ENCODE assay signal across 1 cellular context in the genomic region with DNA sequence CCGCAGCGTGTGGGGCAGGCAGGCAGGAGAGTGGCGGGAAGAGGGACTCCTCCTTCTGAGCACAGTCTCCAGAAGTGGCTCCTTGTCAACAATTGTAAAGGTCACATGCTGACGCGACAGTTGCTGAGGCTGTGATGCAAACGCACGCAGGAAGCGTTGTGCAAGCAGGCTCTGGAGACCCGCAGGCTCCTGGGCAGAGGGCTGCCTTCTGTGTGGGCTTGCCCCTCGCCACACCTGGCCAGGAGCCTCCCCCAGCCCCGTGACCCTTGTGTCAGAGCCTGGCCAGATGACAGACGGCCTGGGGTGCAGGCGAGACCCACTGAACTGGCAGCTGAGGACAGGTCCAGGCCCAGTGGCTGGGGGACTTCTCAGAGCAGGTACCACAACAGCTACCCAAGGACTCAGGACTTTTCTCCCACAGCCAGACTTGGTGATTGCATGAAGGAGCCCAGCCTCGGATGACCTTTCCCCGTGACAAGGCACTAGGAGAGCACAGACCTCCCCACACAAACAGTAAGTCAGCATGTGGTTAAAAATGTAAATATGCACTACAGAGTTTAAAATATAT.
TF ChIP-seq lines count a peak whose summit lies in the region.

No MANE protein-coding gene starts in this region.

TF ChIP-seq in K562, 482 proteins besides CTCF, POLR2A, EP300 and RAD21 (continued from another document and continues in another):
- TF ChIP-seq, protein P1, sequence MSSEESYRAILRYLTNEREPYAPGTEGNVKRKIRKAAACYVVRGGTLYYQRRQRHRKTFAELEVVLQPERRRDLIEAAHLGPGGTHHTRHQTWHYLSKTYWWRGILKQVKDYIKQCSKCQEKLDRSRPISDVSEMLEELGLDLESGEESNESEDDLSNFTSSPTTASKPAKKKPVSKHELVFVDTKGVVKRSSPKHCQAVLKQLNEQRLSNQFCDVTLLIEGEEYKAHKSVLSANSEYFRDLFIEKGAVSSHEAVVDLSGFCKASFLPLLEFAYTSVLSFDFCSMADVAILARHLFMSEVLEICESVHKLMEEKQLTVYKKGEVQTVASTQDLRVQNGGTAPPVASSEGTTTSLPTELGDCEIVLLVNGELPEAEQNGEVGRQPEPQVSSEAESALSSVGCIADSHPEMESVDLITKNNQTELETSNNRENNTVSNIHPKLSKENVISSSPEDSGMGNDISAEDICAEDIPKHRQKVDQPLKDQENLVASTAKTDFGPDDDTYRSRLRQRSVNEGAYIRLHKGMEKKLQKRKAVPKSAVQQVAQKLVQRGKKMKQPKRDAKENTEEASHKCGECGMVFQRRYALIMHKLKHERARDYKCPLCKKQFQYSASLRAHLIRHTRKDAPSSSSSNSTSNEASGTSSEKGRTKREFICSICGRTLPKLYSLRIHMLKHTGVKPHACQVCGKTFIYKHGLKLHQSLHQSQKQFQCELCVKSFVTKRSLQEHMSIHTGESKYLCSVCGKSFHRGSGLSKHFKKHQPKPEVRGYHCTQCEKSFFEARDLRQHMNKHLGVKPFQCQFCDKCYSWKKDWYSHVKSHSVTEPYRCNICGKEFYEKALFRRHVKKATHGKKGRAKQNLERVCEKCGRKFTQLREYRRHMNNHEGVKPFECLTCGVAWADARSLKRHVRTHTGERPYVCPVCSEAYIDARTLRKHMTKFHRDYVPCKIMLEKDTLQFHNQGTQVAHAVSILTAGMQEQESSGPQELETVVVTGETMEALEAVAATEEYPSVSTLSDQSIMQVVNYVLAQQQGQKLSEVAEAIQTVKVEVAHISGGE (CRISPR knock-in tag; IDR thresholded peaks at IDR 0.05) = 0 out of 6 replicates have a peak, but pooled peaks of 1 of the 3 experiments have one; percentile 9
- TF ChIP-seq SIN3B (IDR thresholded peaks at IDR 0.05; ENCODE audit: low read depth) = no peak
- peak; percentile 23; the same call in 1 of the 2 replicates for TF ChIP-seq ZNF165 (CRISPR knock-in tag; IDR thresholded peaks at IDR 0.05; ENCODE audit: borderline replicate concordance)
- TF ChIP-seq SMAD1 (IDR thresholded peaks at IDR 0.05; ENCODE audit: low read depth, low read length, partially characterized antibody) = no peak
- no peak for TF ChIP-seq SRSF9 (IDR thresholded peaks at IDR 0.05; ENCODE audit: borderline replicate concordance, low read depth, low read length)
- TF ChIP-seq POLR2G (IDR thresholded peaks at IDR 0.05; ENCODE audit: low read depth, low read length) = peak; percentile 49
- TF ChIP-seq, protein P2, sequence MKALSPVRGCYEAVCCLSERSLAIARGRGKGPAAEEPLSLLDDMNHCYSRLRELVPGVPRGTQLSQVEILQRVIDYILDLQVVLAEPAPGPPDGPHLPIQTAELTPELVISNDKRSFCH (CRISPR knock-in tag; IDR thresholded peaks at IDR 0.05) = no peak
- TF ChIP-seq, protein P2 (tag; IDR thresholded peaks at IDR 0.05) = peak; percentile 96
- TF ChIP-seq, protein P3, sequence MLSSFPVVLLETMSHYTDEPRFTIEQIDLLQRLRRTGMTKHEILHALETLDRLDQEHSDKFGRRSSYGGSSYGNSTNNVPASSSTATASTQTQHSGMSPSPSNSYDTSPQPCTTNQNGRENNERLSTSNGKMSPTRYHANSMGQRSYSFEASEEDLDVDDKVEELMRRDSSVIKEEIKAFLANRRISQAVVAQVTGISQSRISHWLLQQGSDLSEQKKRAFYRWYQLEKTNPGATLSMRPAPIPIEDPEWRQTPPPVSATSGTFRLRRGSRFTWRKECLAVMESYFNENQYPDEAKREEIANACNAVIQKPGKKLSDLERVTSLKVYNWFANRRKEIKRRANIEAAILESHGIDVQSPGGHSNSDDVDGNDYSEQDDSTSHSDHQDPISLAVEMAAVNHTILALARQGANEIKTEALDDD (IDR thresholded peaks at IDR 0.05) = no peak
- TF ChIP-seq RCOR1 (IDR thresholded peaks at IDR 0.05; ENCODE audit: borderline replicate concordance in 1 of 2, low read depth in 2 of 2, low read length in 2 of 2) = no peak
- TF ChIP-seq, protein P4, sequence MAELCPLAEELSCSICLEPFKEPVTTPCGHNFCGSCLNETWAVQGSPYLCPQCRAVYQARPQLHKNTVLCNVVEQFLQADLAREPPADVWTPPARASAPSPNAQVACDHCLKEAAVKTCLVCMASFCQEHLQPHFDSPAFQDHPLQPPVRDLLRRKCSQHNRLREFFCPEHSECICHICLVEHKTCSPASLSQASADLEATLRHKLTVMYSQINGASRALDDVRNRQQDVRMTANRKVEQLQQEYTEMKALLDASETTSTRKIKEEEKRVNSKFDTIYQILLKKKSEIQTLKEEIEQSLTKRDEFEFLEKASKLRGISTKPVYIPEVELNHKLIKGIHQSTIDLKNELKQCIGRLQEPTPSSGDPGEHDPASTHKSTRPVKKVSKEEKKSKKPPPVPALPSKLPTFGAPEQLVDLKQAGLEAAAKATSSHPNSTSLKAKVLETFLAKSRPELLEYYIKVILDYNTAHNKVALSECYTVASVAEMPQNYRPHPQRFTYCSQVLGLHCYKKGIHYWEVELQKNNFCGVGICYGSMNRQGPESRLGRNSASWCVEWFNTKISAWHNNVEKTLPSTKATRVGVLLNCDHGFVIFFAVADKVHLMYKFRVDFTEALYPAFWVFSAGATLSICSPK (IDR thresholded peaks at IDR 0.05; ENCODE audit: borderline replicate concordance) = no peak
- no peak for TF ChIP-seq STAG1 (CRISPR knock-in tag; IDR thresholded peaks at IDR 0.05; ENCODE audit: borderline replicate concordance)
- TF ChIP-seq, protein P5, sequence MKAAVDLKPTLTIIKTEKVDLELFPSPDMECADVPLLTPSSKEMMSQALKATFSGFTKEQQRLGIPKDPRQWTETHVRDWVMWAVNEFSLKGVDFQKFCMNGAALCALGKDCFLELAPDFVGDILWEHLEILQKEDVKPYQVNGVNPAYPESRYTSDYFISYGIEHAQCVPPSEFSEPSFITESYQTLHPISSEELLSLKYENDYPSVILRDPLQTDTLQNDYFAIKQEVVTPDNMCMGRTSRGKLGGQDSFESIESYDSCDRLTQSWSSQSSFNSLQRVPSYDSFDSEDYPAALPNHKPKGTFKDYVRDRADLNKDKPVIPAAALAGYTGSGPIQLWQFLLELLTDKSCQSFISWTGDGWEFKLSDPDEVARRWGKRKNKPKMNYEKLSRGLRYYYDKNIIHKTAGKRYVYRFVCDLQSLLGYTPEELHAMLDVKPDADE (conservative IDR thresholded peaks at IDR 0.05; ENCODE audit: control insufficient read depth, low read depth, low read length) = no peak
- TF ChIP-seq, protein P6, sequence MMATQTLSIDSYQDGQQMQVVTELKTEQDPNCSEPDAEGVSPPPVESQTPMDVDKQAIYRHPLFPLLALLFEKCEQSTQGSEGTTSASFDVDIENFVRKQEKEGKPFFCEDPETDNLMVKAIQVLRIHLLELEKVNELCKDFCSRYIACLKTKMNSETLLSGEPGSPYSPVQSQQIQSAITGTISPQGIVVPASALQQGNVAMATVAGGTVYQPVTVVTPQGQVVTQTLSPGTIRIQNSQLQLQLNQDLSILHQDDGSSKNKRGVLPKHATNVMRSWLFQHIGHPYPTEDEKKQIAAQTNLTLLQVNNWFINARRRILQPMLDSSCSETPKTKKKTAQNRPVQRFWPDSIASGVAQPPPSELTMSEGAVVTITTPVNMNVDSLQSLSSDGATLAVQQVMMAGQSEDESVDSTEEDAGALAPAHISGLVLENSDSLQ (IDR thresholded peaks at IDR 0.05) = peak; percentile 47; the same call in 1 of the 2 replicates
- no peak for TF ChIP-seq TRIM24 (IDR thresholded peaks at IDR 0.05)
- no peak for TF ChIP-seq BACH1 (tag; IDR thresholded peaks at IDR 0.05)
- no peak for TF ChIP-seq MYBL2 (IDR thresholded peaks at IDR 0.05; ENCODE audit: low read depth)
- no peak for TF ChIP-seq MYBL2 (CRISPR knock-in tag; IDR thresholded peaks at IDR 0.05; ENCODE audit: borderline replicate concordance)
- no peak for TF ChIP-seq ZBTB8A (IDR thresholded peaks at IDR 0.05; ENCODE audit: partially characterized antibody)
- TF ChIP-seq, protein P7, sequence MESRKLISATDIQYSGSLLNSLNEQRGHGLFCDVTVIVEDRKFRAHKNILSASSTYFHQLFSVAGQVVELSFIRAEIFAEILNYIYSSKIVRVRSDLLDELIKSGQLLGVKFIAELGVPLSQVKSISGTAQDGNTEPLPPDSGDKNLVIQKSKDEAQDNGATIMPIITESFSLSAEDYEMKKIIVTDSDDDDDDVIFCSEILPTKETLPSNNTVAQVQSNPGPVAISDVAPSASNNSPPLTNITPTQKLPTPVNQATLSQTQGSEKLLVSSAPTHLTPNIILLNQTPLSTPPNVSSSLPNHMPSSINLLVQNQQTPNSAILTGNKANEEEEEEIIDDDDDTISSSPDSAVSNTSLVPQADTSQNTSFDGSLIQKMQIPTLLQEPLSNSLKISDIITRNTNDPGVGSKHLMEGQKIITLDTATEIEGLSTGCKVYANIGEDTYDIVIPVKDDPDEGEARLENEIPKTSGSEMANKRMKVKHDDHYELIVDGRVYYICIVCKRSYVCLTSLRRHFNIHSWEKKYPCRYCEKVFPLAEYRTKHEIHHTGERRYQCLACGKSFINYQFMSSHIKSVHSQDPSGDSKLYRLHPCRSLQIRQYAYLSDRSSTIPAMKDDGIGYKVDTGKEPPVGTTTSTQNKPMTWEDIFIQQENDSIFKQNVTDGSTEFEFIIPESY (CRISPR knock-in tag; IDR thresholded peaks at IDR 0.05) = peak; percentile 54; the same call in 1 of the 2 replicates
- TF ChIP-seq, protein P8, sequence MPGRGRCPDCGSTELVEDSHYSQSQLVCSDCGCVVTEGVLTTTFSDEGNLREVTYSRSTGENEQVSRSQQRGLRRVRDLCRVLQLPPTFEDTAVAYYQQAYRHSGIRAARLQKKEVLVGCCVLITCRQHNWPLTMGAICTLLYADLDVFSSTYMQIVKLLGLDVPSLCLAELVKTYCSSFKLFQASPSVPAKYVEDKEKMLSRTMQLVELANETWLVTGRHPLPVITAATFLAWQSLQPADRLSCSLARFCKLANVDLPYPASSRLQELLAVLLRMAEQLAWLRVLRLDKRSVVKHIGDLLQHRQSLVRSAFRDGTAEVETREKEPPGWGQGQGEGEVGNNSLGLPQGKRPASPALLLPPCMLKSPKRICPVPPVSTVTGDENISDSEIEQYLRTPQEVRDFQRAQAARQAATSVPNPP (IDR thresholded peaks at IDR 0.05; ENCODE audit: borderline replicate concordance, insufficient read depth, insufficient read length) = no peak
- no peak for TF ChIP-seq CCNT2 (IDR thresholded peaks at IDR 0.05; ENCODE audit: borderline replicate concordance, extremely low read depth, insufficient read length, low read depth, low read length)
- TF ChIP-seq, protein P9, sequence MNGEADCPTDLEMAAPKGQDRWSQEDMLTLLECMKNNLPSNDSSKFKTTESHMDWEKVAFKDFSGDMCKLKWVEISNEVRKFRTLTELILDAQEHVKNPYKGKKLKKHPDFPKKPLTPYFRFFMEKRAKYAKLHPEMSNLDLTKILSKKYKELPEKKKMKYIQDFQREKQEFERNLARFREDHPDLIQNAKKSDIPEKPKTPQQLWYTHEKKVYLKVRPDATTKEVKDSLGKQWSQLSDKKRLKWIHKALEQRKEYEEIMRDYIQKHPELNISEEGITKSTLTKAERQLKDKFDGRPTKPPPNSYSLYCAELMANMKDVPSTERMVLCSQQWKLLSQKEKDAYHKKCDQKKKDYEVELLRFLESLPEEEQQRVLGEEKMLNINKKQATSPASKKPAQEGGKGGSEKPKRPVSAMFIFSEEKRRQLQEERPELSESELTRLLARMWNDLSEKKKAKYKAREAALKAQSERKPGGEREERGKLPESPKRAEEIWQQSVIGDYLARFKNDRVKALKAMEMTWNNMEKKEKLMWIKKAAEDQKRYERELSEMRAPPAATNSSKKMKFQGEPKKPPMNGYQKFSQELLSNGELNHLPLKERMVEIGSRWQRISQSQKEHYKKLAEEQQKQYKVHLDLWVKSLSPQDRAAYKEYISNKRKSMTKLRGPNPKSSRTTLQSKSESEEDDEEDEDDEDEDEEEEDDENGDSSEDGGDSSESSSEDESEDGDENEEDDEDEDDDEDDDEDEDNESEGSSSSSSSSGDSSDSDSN (IDR thresholded peaks at IDR 0.05; ENCODE audit: borderline replicate concordance in 1 of 2, low read depth in 2 of 2, low read length in 2 of 2) = 0 out of 4 replicates have a peak, but pooled peaks of 1 of the 2 experiments have one; percentile 16
- TF ChIP-seq MBD2 (IDR thresholded peaks at IDR 0.05; ENCODE audit: borderline replicate concordance, low read depth) = 0 out of 2 replicates have a peak, but pooled peaks have one; percentile 21
- no peak for TF ChIP-seq NONO (IDR thresholded peaks at IDR 0.05; ENCODE audit: low read depth in 2 of 2, low read length in 1 of 2)
- TF ChIP-seq, protein P10, sequence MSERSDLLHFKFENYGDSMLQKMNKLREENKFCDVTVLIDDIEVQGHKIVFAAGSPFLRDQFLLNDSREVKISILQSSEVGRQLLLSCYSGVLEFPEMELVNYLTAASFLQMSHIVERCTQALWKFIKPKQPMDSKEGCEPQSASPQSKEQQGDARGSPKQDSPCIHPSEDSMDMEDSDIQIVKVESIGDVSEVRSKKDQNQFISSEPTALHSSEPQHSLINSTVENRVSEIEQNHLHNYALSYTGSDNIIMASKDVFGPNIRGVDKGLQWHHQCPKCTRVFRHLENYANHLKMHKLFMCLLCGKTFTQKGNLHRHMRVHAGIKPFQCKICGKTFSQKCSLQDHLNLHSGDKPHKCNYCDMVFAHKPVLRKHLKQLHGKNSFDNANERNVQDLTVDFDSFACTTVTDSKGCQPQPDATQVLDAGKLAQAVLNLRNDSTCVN (CRISPR knock-in tag; IDR thresholded peaks at IDR 0.05) = no peak
- 0 out of 2 replicates have a peak, but pooled peaks have one; percentile 8 for TF ChIP-seq PTRF (tag; IDR thresholded peaks at IDR 0.05)
- TF ChIP-seq, protein P11, sequence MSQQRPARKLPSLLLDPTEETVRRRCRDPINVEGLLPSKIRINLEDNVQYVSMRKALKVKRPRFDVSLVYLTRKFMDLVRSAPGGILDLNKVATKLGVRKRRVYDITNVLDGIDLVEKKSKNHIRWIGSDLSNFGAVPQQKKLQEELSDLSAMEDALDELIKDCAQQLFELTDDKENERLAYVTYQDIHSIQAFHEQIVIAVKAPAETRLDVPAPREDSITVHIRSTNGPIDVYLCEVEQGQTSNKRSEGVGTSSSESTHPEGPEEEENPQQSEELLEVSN (IDR thresholded peaks at IDR 0.05; ENCODE audit: borderline replicate concordance in 1 of 2, extremely low read depth in 1 of 2, insufficient read depth in 1 of 2, insufficient read length in 1 of 2, low read depth in 1 of 2, low read length in 1 of 2, poor library complexity in 1 of 2, severe bottlenecking in 1 of 2) = peak in 1 of 2 experiments; percentile 32
- TF ChIP-seq, protein P12, sequence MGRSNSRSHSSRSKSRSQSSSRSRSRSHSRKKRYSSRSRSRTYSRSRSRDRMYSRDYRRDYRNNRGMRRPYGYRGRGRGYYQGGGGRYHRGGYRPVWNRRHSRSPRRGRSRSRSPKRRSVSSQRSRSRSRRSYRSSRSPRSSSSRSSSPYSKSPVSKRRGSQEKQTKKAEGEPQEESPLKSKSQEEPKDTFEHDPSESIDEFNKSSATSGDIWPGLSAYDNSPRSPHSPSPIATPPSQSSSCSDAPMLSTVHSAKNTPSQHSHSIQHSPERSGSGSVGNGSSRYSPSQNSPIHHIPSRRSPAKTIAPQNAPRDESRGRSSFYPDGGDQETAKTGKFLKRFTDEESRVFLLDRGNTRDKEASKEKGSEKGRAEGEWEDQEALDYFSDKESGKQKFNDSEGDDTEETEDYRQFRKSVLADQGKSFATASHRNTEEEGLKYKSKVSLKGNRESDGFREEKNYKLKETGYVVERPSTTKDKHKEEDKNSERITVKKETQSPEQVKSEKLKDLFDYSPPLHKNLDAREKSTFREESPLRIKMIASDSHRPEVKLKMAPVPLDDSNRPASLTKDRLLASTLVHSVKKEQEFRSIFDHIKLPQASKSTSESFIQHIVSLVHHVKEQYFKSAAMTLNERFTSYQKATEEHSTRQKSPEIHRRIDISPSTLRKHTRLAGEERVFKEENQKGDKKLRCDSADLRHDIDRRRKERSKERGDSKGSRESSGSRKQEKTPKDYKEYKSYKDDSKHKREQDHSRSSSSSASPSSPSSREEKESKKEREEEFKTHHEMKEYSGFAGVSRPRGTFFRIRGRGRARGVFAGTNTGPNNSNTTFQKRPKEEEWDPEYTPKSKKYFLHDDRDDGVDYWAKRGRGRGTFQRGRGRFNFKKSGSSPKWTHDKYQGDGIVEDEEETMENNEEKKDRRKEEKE (IDR thresholded peaks at IDR 0.05; ENCODE audit: borderline replicate concordance in 1 of 2, control insufficient read depth in 1 of 2, low read depth in 2 of 2, low read length in 1 of 2) = no peak
